ENCODE assay signal across 11 cellular contexts in genomic region chr19:49912965-49913685, GRCh38. TPM values are rescaled to one million over a fixed set of nuclear protein-coding genes. Genes with fewer than 3 reads are reported as not detected.
DNase-seq lines count a peak whose midpoint lies in the region; ATAC-seq, FAIRE-seq and TF ChIP-seq lines count a peak whose summit lies in the region.
"Had no signal": no experiment of that assay in that cellular context is flagged by ENCODE, and none has a peak within 500 bp of the region (broad histone marks: within the 10 kb centered on the region; RNA-seq: fewer than 3 reads in every experiment).

No MANE protein-coding gene starts in this region.

- in situ Hi-C loops in HepG2 (cut with HindIII; ENCODE audit: extremely low pct_ligation_motif_present, low pct_unique_long_range_greater_than_20kb) = no loop called here

- ATAC-seq in HepG2 = peak; percentile 75
- ATAC-seq in right lobe of liver = no peak
- peak; percentile 63 for ATAC-seq in left lung
- no peak for ATAC-seq in HG03025 (IDR thresholded peaks at IDR 0.05; ENCODE audit: low FRiP score, unreplicated experiment)
- ATAC-seq in sciatic nerve = no peak

- no TSS peak for BruUV-seq in HepG2 (replicated peaks; lab: Mats Ljungman, UMichigan)

- H2AFZ ChIP-seq in HepG2 (ENCODE audit: low read length) = no peak overlapping the region

- peak; percentile 30 for FAIRE-seq in HepG2 (lab: Jason Lieb, UNC)

- H3K4me1 ChIP-seq in HepG2 (ENCODE audit: insufficient read depth, low read length) = peaks cover 24% of the 10 kb centered on the region
- peaks cover 0 to 28% (median 10%) of the 10 kb centered on the region in 4 donors for H3K4me1 ChIP-seq in right lobe of liver
- H3K4me1 ChIP-seq in left lung = peaks cover 4 to 50% of the 10 kb centered on the region in 2 donors
- H3K4me1 ChIP-seq in suprapubic skin = no peaks in the 10 kb centered on the region

- TF ChIP-seq POLR2A in HepG2 (IDR thresholded peaks at IDR 0.05; ENCODE audit: insufficient read depth in 1 of 2, low read depth in 2 of 2, low read length in 2 of 2) (peak in 1 of 2 experiments; percentile 27; a peak in 1 of 4 replicates), right lobe of liver (IDR thresholded peaks at IDR 0.05) (no peak), suprapubic skin (IDR thresholded peaks at IDR 0.05) (no peak)

- peaks cover 59% of the 10 kb centered on the region for H3K4me1 Mint-ChIP-seq in activated T-helper 1 cell treated with anti-CD3 and anti-CD28 coated beads, Interleukin-12 subunit alpha, Interleukin-12 subunit beta, Interleukin-2, Interleukin-4 antibody, amounts not matched to agents 30 ng/mL and 10 ng/mL and 1 ng/mL, durations not matched to agents 14 hours and 24 hours and 36 hours (ENCODE audit: low read depth)

- H3K9me3 Mint-ChIP-seq in activated T-helper 1 cell treated with anti-CD3 and anti-CD28 coated beads, Interleukin-12 subunit alpha, Interleukin-12 subunit beta, Interleukin-2, Interleukin-4 antibody, amounts not matched to agents 30 ng/mL and 10 ng/mL and 1 ng/mL, durations not matched to agents 14 hours and 24 hours and 36 hours = no peaks in the 10 kb centered on the region

- TF ChIP-seq RAD21 in HepG2 (CRISPR knock-in tag; IDR thresholded peaks at IDR 0.05) = no peak

- peak overlapping the region; percentile 96 for H3K27ac Mint-ChIP-seq in activated T-helper 1 cell treated with anti-CD3 and anti-CD28 coated beads, Interleukin-12 subunit alpha, Interleukin-12 subunit beta, Interleukin-2, Interleukin-4 antibody, amounts not matched to agents 30 ng/mL and 10 ng/mL and 1 ng/mL, durations not matched to agents 14 hours and 24 hours and 36 hours

- TF ChIP-seq EP300 in HepG2 (IDR thresholded peaks at IDR 0.05; ENCODE audit: low read depth in 2 of 2, low read length in 2 of 2) (no peak), HepG2 (CRISPR knock-in tag; IDR thresholded peaks at IDR 0.05; ENCODE audit: borderline replicate concordance) (no peak), suprapubic skin (IDR thresholded peaks at IDR 0.05) (no peak)

- DNase-seq in HepG2 (ENCODE audit: low spot score) = peak; percentile 44
- DNase-seq in right lobe of liver = no peak
- DNase-seq in activated T-helper 1 cell treated with anti-CD3 and anti-CD28 coated beads, Interleukin-12 subunit alpha, Interleukin-12 subunit beta, Interleukin-2, Interleukin-4 antibody, amounts not matched to agents 30 ng/mL and 10 ng/mL and 1 ng/mL, durations not matched to agents 14 hours and 24 hours and 36 hours (ENCODE audit: low spot score) = no peak
- DNase-seq in left lung = no peak
- DNase-seq in suprapubic skin (ENCODE audit: low spot score in 2 of 2) = no peak
- DNase-seq in NCI-H2081 (lab: John Stamatoyannopoulos, UW) = no peak
- DNase-seq in sciatic nerve (ENCODE audit: low spot score) = no peak
- DNase-seq: activated effector memory CD4-positive, alpha-beta T cell treated with anti-CD3 and anti-CD28 coated beads, Interleukin-2, amount 50 U/mL, for 16 hours; MM.1S; NCI-H345 had no signal

- no peaks in the 10 kb centered on the region for H4K20me1 ChIP-seq in HepG2 (ENCODE audit: insufficient read depth, low read length)

- peak overlapping the region; percentile 18; the same call in 1 of the 2 replicates for H3K4me2 ChIP-seq in HepG2 (ENCODE audit: low read depth, low read length)

- peaks cover 17% of the 10 kb centered on the region for H3K79me2 ChIP-seq in HepG2 (ENCODE audit: insufficient read depth, low read length)

- H3K27ac ChIP-seq in HepG2 (ENCODE audit: extremely low read length, insufficient read depth, low read length) (peak overlapping the region; percentile 57), right lobe of liver (no peak overlapping the region), left lung (no peak overlapping the region), suprapubic skin (no peak overlapping the region)

- peak overlapping the region; percentile 45 for H3K4me3 Mint-ChIP-seq in activated T-helper 1 cell treated with anti-CD3 and anti-CD28 coated beads, Interleukin-12 subunit alpha, Interleukin-12 subunit beta, Interleukin-2, Interleukin-4 antibody, amounts not matched to agents 30 ng/mL and 10 ng/mL and 1 ng/mL, durations not matched to agents 14 hours and 24 hours and 36 hours

- peak overlapping the region; percentile 10; the same call in 1 of the 2 replicates for H3K9ac ChIP-seq in HepG2 (ENCODE audit: insufficient read depth, low read depth, low read length)

- intact Hi-C loops in HepG2 (cut with micrococcal nuclease; ENCODE audit: unreplicated experiment) (no loop called here), right lobe of liver (cut with DNase I) (no loop called here), left lung (cut with DNase I) (no loop called here), sciatic nerve (cut with DNase I) (no loop called here)
- intact Hi-C loops in activated T-helper 1 cell treated with anti-CD3 and anti-CD28 coated beads, Interleukin-12 subunit alpha, Interleukin-12 subunit beta, Interleukin-2, Interleukin-4 antibody, amounts not matched to agents 30 ng/mL and 10 ng/mL and 1 ng/mL, durations not matched to agents 14 hours and 24 hours and 36 hours (cut with micrococcal nuclease) = no loop called here

- 90% methylated on average over 12 of the region's 21 CpGs for WGBS in HepG2 (ENCODE audit: low lambda C conversion rate)
- WGBS in right lobe of liver (ENCODE audit: insufficient coverage, low coverage, low lambda C conversion rate, missing lambda C conversion rate) = 69% methylated on average over 10 of the region's 21 CpGs
- WGBS in suprapubic skin = 88% methylated on average over 21 of the region's 21 CpGs

- H3K36me3 Mint-ChIP-seq in activated T-helper 1 cell treated with anti-CD3 and anti-CD28 coated beads, Interleukin-12 subunit alpha, Interleukin-12 subunit beta, Interleukin-2, Interleukin-4 antibody, amounts not matched to agents 30 ng/mL and 10 ng/mL and 1 ng/mL, durations not matched to agents 14 hours and 24 hours and 36 hours (ENCODE audit: low read depth) = peaks cover 54% of the 10 kb centered on the region

- POLR2A ChIA-PET in HepG2 (lab: Yijun Ruan, JAX) = interaction anchor here (2.5 kb wide), 1 partner anchor 17 kb away, joined by 17 read pairs; the partner anchor contains the start of genes ATF5 and NUP62

- no peaks in the 10 kb centered on the region for H3K9me3 ChIP-seq in HepG2 (ENCODE audit: low read length)
- H3K9me3 ChIP-seq in right lobe of liver = no peaks in the 10 kb centered on the region
- H3K9me3 ChIP-seq in left lung = no peaks in the 10 kb centered on the region
- H3K9me3 ChIP-seq in suprapubic skin = no peaks in the 10 kb centered on the region

- H3K4me3 ChIP-seq in HepG2 (replicated peaks in 1 of 3; ENCODE audit: insufficient read depth in 1 of 3, low read depth in 2 of 3, low read length in 3 of 3) (no peak overlapping the region), right lobe of liver (no peak overlapping the region), left lung (no peak overlapping the region), suprapubic skin (no peak overlapping the region)

- CTCF ChIA-PET in HepG2 (lab: Yijun Ruan, JAX; ENCODE audit: low intra/inter-chr PET ratio, low total read pairs) = interaction anchor here (1.2 kb wide), 1 partner anchor 71 kb away, joined by 4 read pairs; no protein-coding TSS in a partner anchor

- peaks cover 26 to 45% of the 10 kb centered on the region in 2 experiments for H3K36me3 ChIP-seq in HepG2 (replicated peaks in 1 of 2; ENCODE audit: control insufficient read depth in 1 of 2, insufficient read depth in 2 of 2, low read length in 2 of 2)
- H3K36me3 ChIP-seq in right lobe of liver = peaks cover 0 to 15% (median 2%) of the 10 kb centered on the region in 4 donors
- peaks cover 0 to 85% of the 10 kb centered on the region in 2 donors for H3K36me3 ChIP-seq in left lung
- H3K36me3 ChIP-seq in suprapubic skin = peaks cover 58% of the 10 kb centered on the region

- H3K27me3 ChIP-seq in HepG2 (ENCODE audit: control insufficient read depth in 1 of 2, insufficient read depth in 2 of 2, low read length in 2 of 2) (no peaks in the 10 kb centered on the region), right lobe of liver (no peaks in the 10 kb centered on the region), left lung (no peaks in the 10 kb centered on the region), suprapubic skin (no peaks in the 10 kb centered on the region)

- TF ChIP-seq CTCF in HepG2 (CRISPR knock-in tag; IDR thresholded peaks at IDR 0.05) (peak; percentile 61), right lobe of liver (IDR thresholded peaks at IDR 0.05) (peak in 1 of 4 donors; percentile 11), left lung (IDR thresholded peaks at IDR 0.05) (no peak), suprapubic skin (IDR thresholded peaks at IDR 0.05) (no peak)

- no peaks in the 10 kb centered on the region for H3K27me3 Mint-ChIP-seq in activated T-helper 1 cell treated with anti-CD3 and anti-CD28 coated beads, Interleukin-12 subunit alpha, Interleukin-12 subunit beta, Interleukin-2, Interleukin-4 antibody, amounts not matched to agents 30 ng/mL and 10 ng/mL and 1 ng/mL, durations not matched to agents 14 hours and 24 hours and 36 hours (ENCODE audit: insufficient read depth)

RNA-seq across cellular contexts. Expression of gene ATF5, which starts 15.9 kb away (rescaled TPM):
- total RNA-seq in HepG2 (2016; rRNA removed; fragmentation: Illumina TruSeq; extraction: Trizol) = 9.7 and 10.3 TPM in 2 replicates
- 6.1 and 6.2 TPM in 2 replicates for total RNA-seq in HepG2 (2016; cell fraction: cytosol; rRNA removed; fragmentation: Illumina TruSeq; extraction: Trizol; ENCODE audit: low read depth)
- total RNA-seq in HepG2 (2016; cell fraction: insoluble cytoplasmic fraction; rRNA removed; fragmentation: Illumina TruSeq; extraction: Trizol) = 7.9 and 10.5 TPM in 2 replicates
- 12.6 and 12.7 TPM in 2 replicates for total RNA-seq in HepG2 (2016; cell fraction: membrane; rRNA removed; fragmentation: Illumina TruSeq; extraction: Trizol)
- total RNA-seq in HepG2 (2016; cell fraction: nucleus; rRNA removed; fragmentation: Illumina TruSeq; extraction: Trizol) = 4.6 and 7.3 TPM in 2 replicates
- 4.9 and 5.2 TPM in 2 replicates for polyA plus RNA-seq in HepG2 (2011; rRNA removed)
- 2.7 and 3.7 TPM in 2 replicates for polyA plus RNA-seq in HepG2 (2011; cell fraction: cytosol; rRNA removed)
- polyA plus RNA-seq in HepG2 (2011; cell fraction: nucleus; rRNA removed) = 10.1 and 14.5 TPM in 2 replicates
- polyA plus RNA-seq in HepG2 (2012) = 9.9 and 10.1 TPM in 2 replicates
- 16.0 and 17.0 TPM in 2 replicates for polyA plus RNA-seq in HepG2 (2016; cell fraction: cytosol; fragmentation: Illumina TruSeq; extraction: Trizol; ENCODE audit: low read depth)
- 24.8 and 28.5 TPM in 2 replicates for polyA plus RNA-seq in HepG2 (2016; cell fraction: insoluble cytoplasmic fraction; fragmentation: Illumina TruSeq; extraction: Trizol; ENCODE audit: low read depth)
- 25.8 and 30.2 TPM in 2 replicates for polyA plus RNA-seq in HepG2 (2016; cell fraction: membrane; fragmentation: Illumina TruSeq; extraction: Trizol; ENCODE audit: low read depth)
- polyA plus RNA-seq in HepG2 (2016; cell fraction: nucleus; fragmentation: Illumina TruSeq; extraction: Trizol; ENCODE audit: insufficient read depth, low read depth) = 25.5 and 26.1 TPM in 2 replicates
- polyA minus RNA-seq in HepG2 (2011; rRNA and poly(A)+ RNA removed; ENCODE audit: low replicate concordance) = 3.5 and 5.9 TPM in 2 replicates
- 2.2 and 2.5 TPM in 2 replicates for polyA minus RNA-seq in HepG2 (2011; cell fraction: cytosol; rRNA and poly(A)+ RNA removed)
- polyA minus RNA-seq in HepG2 (2011; cell fraction: nucleus; rRNA and poly(A)+ RNA removed) = 3.1 and 3.4 TPM in 2 replicates
- 1,000 to 10,000 TPM in 1 of 6 experiments, 100 to 1,000 TPM in 5; 475 to 1,724 (median 619) TPM for total RNA-seq in right lobe of liver
- total RNA-seq in activated T-helper 1 cell treated with anti-CD3 and anti-CD28 coated beads, Interleukin-12 subunit alpha, Interleukin-12 subunit beta, Interleukin-2, Interleukin-4 antibody, amounts not matched to agents 30 ng/mL and 10 ng/mL and 1 ng/mL, durations not matched to agents 14 hours and 24 hours and 36 hours = 50.7 and 52.0 TPM in 2 replicates
- 10 to 100 TPM; 17.4 to 25.0 TPM for total RNA-seq in left lung
- total RNA-seq in suprapubic skin = 1 to 10 TPM; 4.5 to 9.1 (median 6.7) TPM
- 26.0 TPM for total RNA-seq in sciatic nerve

RNA-seq across cellular contexts. Expression of gene NUP62, which starts 16.2 kb away (rescaled TPM):
- 41.5 and 42.1 TPM in 2 replicates for total RNA-seq in HepG2 (2016; rRNA removed; fragmentation: Illumina TruSeq; extraction: Trizol)
- total RNA-seq in HepG2 (2016; cell fraction: cytosol; rRNA removed; fragmentation: Illumina TruSeq; extraction: Trizol; ENCODE audit: low read depth) = 8.4 TPM in 2 replicates
- total RNA-seq in HepG2 (2016; cell fraction: insoluble cytoplasmic fraction; rRNA removed; fragmentation: Illumina TruSeq; extraction: Trizol) = 36.6 and 41.1 TPM in 2 replicates
- total RNA-seq in HepG2 (2016; cell fraction: membrane; rRNA removed; fragmentation: Illumina TruSeq; extraction: Trizol) = 28.0 TPM in 2 replicates
- total RNA-seq in HepG2 (2016; cell fraction: nucleus; rRNA removed; fragmentation: Illumina TruSeq; extraction: Trizol) = 19.5 and 21.5 TPM in 2 replicates
- 15.4 and 16.5 TPM in 2 replicates for polyA plus RNA-seq in HepG2 (2011; rRNA removed)
- polyA plus RNA-seq in HepG2 (2011; cell fraction: cytosol; rRNA removed) = 9.8 and 11.5 TPM in 2 replicates
- 18.0 and 18.7 TPM in 2 replicates for polyA plus RNA-seq in HepG2 (2011; cell fraction: nucleus; rRNA removed)
- polyA plus RNA-seq in HepG2 (2012) = 24.2 and 25.4 TPM in 2 replicates
- polyA plus RNA-seq in HepG2 (2016; cell fraction: cytosol; fragmentation: Illumina TruSeq; extraction: Trizol; ENCODE audit: low read depth) = 4.2 and 4.3 TPM in 2 replicates
- 40.3 and 48.5 TPM in 2 replicates for polyA plus RNA-seq in HepG2 (2016; cell fraction: insoluble cytoplasmic fraction; fragmentation: Illumina TruSeq; extraction: Trizol; ENCODE audit: low read depth)
- 12.2 and 12.4 TPM in 2 replicates for polyA plus RNA-seq in HepG2 (2016; cell fraction: membrane; fragmentation: Illumina TruSeq; extraction: Trizol; ENCODE audit: low read depth)
- polyA plus RNA-seq in HepG2 (2016; cell fraction: nucleus; fragmentation: Illumina TruSeq; extraction: Trizol; ENCODE audit: insufficient read depth, low read depth) = 48.6 and 52.6 TPM in 2 replicates
- polyA minus RNA-seq in HepG2 (2011; rRNA and poly(A)+ RNA removed; ENCODE audit: low replicate concordance) = 14.5 and 30.4 TPM in 2 replicates
- 9.9 and 10.3 TPM in 2 replicates for polyA minus RNA-seq in HepG2 (2011; cell fraction: cytosol; rRNA and poly(A)+ RNA removed)
- 7.8 and 8.9 TPM in 2 replicates for polyA minus RNA-seq in HepG2 (2011; cell fraction: nucleus; rRNA and poly(A)+ RNA removed)
- 10 to 100 TPM in 5 of 6 experiments, 1 to 10 TPM in 1; 9.3 to 55.5 (median 32.6) TPM for total RNA-seq in right lobe of liver
- 231 and 238 TPM in 2 replicates for total RNA-seq in activated T-helper 1 cell treated with anti-CD3 and anti-CD28 coated beads, Interleukin-12 subunit alpha, Interleukin-12 subunit beta, Interleukin-2, Interleukin-4 antibody, amounts not matched to agents 30 ng/mL and 10 ng/mL and 1 ng/mL, durations not matched to agents 14 hours and 24 hours and 36 hours
- total RNA-seq in left lung = 10 to 100 TPM; 39.2 to 61.8 TPM
- total RNA-seq in suprapubic skin = 10 to 100 TPM; 40.3 to 46.2 (median 44.6) TPM
- total RNA-seq in sciatic nerve = 37.4 TPM

RNA-seq across cellular contexts. Expression of gene IL4I1, which starts 16.4 kb away (rescaled TPM):
- total RNA-seq in HepG2 (2016; rRNA removed; fragmentation: Illumina TruSeq; extraction: Trizol) (not detected in 2 replicates), right lobe of liver (1 to 10 TPM in 2 of 6 experiments, under 1 TPM in 1, not detected in 3; 0.56 to 4.2 (median 1.0) TPM), left lung (1 to 10 TPM; 2.4 to 6.5 TPM), suprapubic skin (under 1 TPM in 1 of 4 donors, not detected in 3; 0.89 TPM), sciatic nerve (4.6 TPM)
- total RNA-seq in HepG2 (2016; cell fraction: cytosol; rRNA removed; fragmentation: Illumina TruSeq; extraction: Trizol; ENCODE audit: low read depth) = not detected in 2 replicates
- total RNA-seq in HepG2 (2016; cell fraction: insoluble cytoplasmic fraction; rRNA removed; fragmentation: Illumina TruSeq; extraction: Trizol) = 0.18 and 0.30 TPM in 2 replicates
- not detected in 2 replicates for total RNA-seq in HepG2 (2016; cell fraction: membrane; rRNA removed; fragmentation: Illumina TruSeq; extraction: Trizol)
- total RNA-seq in HepG2 (2016; cell fraction: nucleus; rRNA removed; fragmentation: Illumina TruSeq; extraction: Trizol) = not detected in 2 replicates
- not detected in 2 replicates for polyA plus RNA-seq in HepG2 (2011; rRNA removed)
- polyA plus RNA-seq in HepG2 (2011; cell fraction: cytosol; rRNA removed) = 0.08 TPM in 1 of 2 replicates, not detected in the other
- 0.16 and 0.28 TPM in 2 replicates for polyA plus RNA-seq in HepG2 (2011; cell fraction: nucleus; rRNA removed)
- polyA plus RNA-seq in HepG2 (2012) = 0.50 TPM in 1 of 2 replicates, not detected in the other
- 0.29 TPM in 1 of 2 replicates, not detected in the other for polyA plus RNA-seq in HepG2 (2016; cell fraction: cytosol; fragmentation: Illumina TruSeq; extraction: Trizol; ENCODE audit: low read depth)
- not detected in 2 replicates for polyA plus RNA-seq in HepG2 (2016; cell fraction: insoluble cytoplasmic fraction; fragmentation: Illumina TruSeq; extraction: Trizol; ENCODE audit: low read depth)
- polyA plus RNA-seq in HepG2 (2016; cell fraction: membrane; fragmentation: Illumina TruSeq; extraction: Trizol; ENCODE audit: low read depth) = not detected in 2 replicates
- not detected in 2 replicates for polyA plus RNA-seq in HepG2 (2016; cell fraction: nucleus; fragmentation: Illumina TruSeq; extraction: Trizol; ENCODE audit: insufficient read depth, low read depth)
- 0.09 TPM in 1 of 2 replicates, not detected in the other for polyA minus RNA-seq in HepG2 (2011; rRNA and poly(A)+ RNA removed; ENCODE audit: low replicate concordance)
- not detected in 2 replicates for polyA minus RNA-seq in HepG2 (2011; cell fraction: cytosol; rRNA and poly(A)+ RNA removed)
- not detected in 2 replicates for polyA minus RNA-seq in HepG2 (2011; cell fraction: nucleus; rRNA and poly(A)+ RNA removed)
- total RNA-seq in activated T-helper 1 cell treated with anti-CD3 and anti-CD28 coated beads, Interleukin-12 subunit alpha, Interleukin-12 subunit beta, Interleukin-2, Interleukin-4 antibody, amounts not matched to agents 30 ng/mL and 10 ng/mL and 1 ng/mL, durations not matched to agents 14 hours and 24 hours and 36 hours = 50.0 and 51.5 TPM in 2 replicates

RNA-seq across cellular contexts. Expression of gene TBC1D17, which starts 35.6 kb away (rescaled TPM):
- total RNA-seq in HepG2 (2016; rRNA removed; fragmentation: Illumina TruSeq; extraction: Trizol) (3.6 and 9.7 TPM in 2 replicates), right lobe of liver (10 to 100 TPM; 12.6 to 38.1 (median 27.8) TPM), left lung (10 to 100 TPM; 35.2 to 43.3 TPM), suprapubic skin (10 to 100 TPM; 40.5 to 93.4 (median 59.4) TPM), sciatic nerve (64.8 TPM)
- 3.6 and 4.6 TPM in 2 replicates for total RNA-seq in HepG2 (2016; cell fraction: cytosol; rRNA removed; fragmentation: Illumina TruSeq; extraction: Trizol; ENCODE audit: low read depth)
- total RNA-seq in HepG2 (2016; cell fraction: insoluble cytoplasmic fraction; rRNA removed; fragmentation: Illumina TruSeq; extraction: Trizol) = 4.5 and 10.0 TPM in 2 replicates
- total RNA-seq in HepG2 (2016; cell fraction: membrane; rRNA removed; fragmentation: Illumina TruSeq; extraction: Trizol) = 7.6 and 8.5 TPM in 2 replicates
- total RNA-seq in HepG2 (2016; cell fraction: nucleus; rRNA removed; fragmentation: Illumina TruSeq; extraction: Trizol) = 8.6 and 13.7 TPM in 2 replicates
- 16.9 and 21.6 TPM in 2 replicates for polyA plus RNA-seq in HepG2 (2011; rRNA removed)
- polyA plus RNA-seq in HepG2 (2011; cell fraction: cytosol; rRNA removed) = 7.9 and 12.0 TPM in 2 replicates
- polyA plus RNA-seq in HepG2 (2011; cell fraction: nucleus; rRNA removed) = 83.8 and 108 TPM in 2 replicates
- polyA plus RNA-seq in HepG2 (2012) = 19.0 and 23.3 TPM in 2 replicates
- polyA plus RNA-seq in HepG2 (2016; cell fraction: cytosol; fragmentation: Illumina TruSeq; extraction: Trizol; ENCODE audit: low read depth) = 4.7 and 5.1 TPM in 2 replicates
- 10.7 and 15.1 TPM in 2 replicates for polyA plus RNA-seq in HepG2 (2016; cell fraction: insoluble cytoplasmic fraction; fragmentation: Illumina TruSeq; extraction: Trizol; ENCODE audit: low read depth)
- polyA plus RNA-seq in HepG2 (2016; cell fraction: membrane; fragmentation: Illumina TruSeq; extraction: Trizol; ENCODE audit: low read depth) = 9.3 and 10.8 TPM in 2 replicates
- 45.7 and 46.6 TPM in 2 replicates for polyA plus RNA-seq in HepG2 (2016; cell fraction: nucleus; fragmentation: Illumina TruSeq; extraction: Trizol; ENCODE audit: insufficient read depth, low read depth)
- 14.8 and 17.4 TPM in 2 replicates for polyA minus RNA-seq in HepG2 (2011; rRNA and poly(A)+ RNA removed; ENCODE audit: low replicate concordance)
- 9.8 and 11.2 TPM in 2 replicates for polyA minus RNA-seq in HepG2 (2011; cell fraction: cytosol; rRNA and poly(A)+ RNA removed)
- 16.0 and 24.2 TPM in 2 replicates for polyA minus RNA-seq in HepG2 (2011; cell fraction: nucleus; rRNA and poly(A)+ RNA removed)
- 38.7 and 41.8 TPM in 2 replicates for total RNA-seq in activated T-helper 1 cell treated with anti-CD3 and anti-CD28 coated beads, Interleukin-12 subunit alpha, Interleukin-12 subunit beta, Interleukin-2, Interleukin-4 antibody, amounts not matched to agents 30 ng/mL and 10 ng/mL and 1 ng/mL, durations not matched to agents 14 hours and 24 hours and 36 hours

RNA-seq across cellular contexts. Expression of gene AKT1S1, which starts 36.0 kb away (rescaled TPM):
- total RNA-seq in HepG2 (2016; rRNA removed; fragmentation: Illumina TruSeq; extraction: Trizol) = 10.9 and 13.5 TPM in 2 replicates
- 6.3 and 7.3 TPM in 2 replicates for total RNA-seq in HepG2 (2016; cell fraction: cytosol; rRNA removed; fragmentation: Illumina TruSeq; extraction: Trizol; ENCODE audit: low read depth)
- total RNA-seq in HepG2 (2016; cell fraction: insoluble cytoplasmic fraction; rRNA removed; fragmentation: Illumina TruSeq; extraction: Trizol) = 10.3 and 14.9 TPM in 2 replicates
- 14.8 and 16.5 TPM in 2 replicates for total RNA-seq in HepG2 (2016; cell fraction: membrane; rRNA removed; fragmentation: Illumina TruSeq; extraction: Trizol)
- total RNA-seq in HepG2 (2016; cell fraction: nucleus; rRNA removed; fragmentation: Illumina TruSeq; extraction: Trizol) = 12.4 and 13.6 TPM in 2 replicates
- polyA plus RNA-seq in HepG2 (2011; rRNA removed) = 27.8 and 30.0 TPM in 2 replicates
- 29.0 and 32.7 TPM in 2 replicates for polyA plus RNA-seq in HepG2 (2011; cell fraction: cytosol; rRNA removed)
- polyA plus RNA-seq in HepG2 (2011; cell fraction: nucleus; rRNA removed) = 56.2 and 76.4 TPM in 2 replicates
- polyA plus RNA-seq in HepG2 (2012) = 19.5 and 19.7 TPM in 2 replicates
- polyA plus RNA-seq in HepG2 (2016; cell fraction: cytosol; fragmentation: Illumina TruSeq; extraction: Trizol; ENCODE audit: low read depth) = 22.7 and 24.3 TPM in 2 replicates
- 43.5 and 52.7 TPM in 2 replicates for polyA plus RNA-seq in HepG2 (2016; cell fraction: insoluble cytoplasmic fraction; fragmentation: Illumina TruSeq; extraction: Trizol; ENCODE audit: low read depth)
- 46.7 and 51.1 TPM in 2 replicates for polyA plus RNA-seq in HepG2 (2016; cell fraction: membrane; fragmentation: Illumina TruSeq; extraction: Trizol; ENCODE audit: low read depth)
- polyA plus RNA-seq in HepG2 (2016; cell fraction: nucleus; fragmentation: Illumina TruSeq; extraction: Trizol; ENCODE audit: insufficient read depth, low read depth) = 55.9 and 59.4 TPM in 2 replicates
- 25.3 and 37.7 TPM in 2 replicates for polyA minus RNA-seq in HepG2 (2011; rRNA and poly(A)+ RNA removed; ENCODE audit: low replicate concordance)
- 13.0 and 14.0 TPM in 2 replicates for polyA minus RNA-seq in HepG2 (2011; cell fraction: cytosol; rRNA and poly(A)+ RNA removed)
- polyA minus RNA-seq in HepG2 (2011; cell fraction: nucleus; rRNA and poly(A)+ RNA removed) = 21.9 and 22.5 TPM in 2 replicates
- total RNA-seq in right lobe of liver = 10 to 100 TPM; 18.2 to 27.0 (median 22.4) TPM
- 32.1 and 32.2 TPM in 2 replicates for total RNA-seq in activated T-helper 1 cell treated with anti-CD3 and anti-CD28 coated beads, Interleukin-12 subunit alpha, Interleukin-12 subunit beta, Interleukin-2, Interleukin-4 antibody, amounts not matched to agents 30 ng/mL and 10 ng/mL and 1 ng/mL, durations not matched to agents 14 hours and 24 hours and 36 hours
- total RNA-seq in left lung = 10 to 100 TPM; 33.8 to 39.3 TPM
- total RNA-seq in suprapubic skin = 10 to 100 TPM; 19.3 to 25.1 (median 20.0) TPM
- 36.6 TPM for total RNA-seq in sciatic nerve

Comparison
In these comparisons a context has a peak if more than half of its experiments do, and no peak if none do; other contexts are left out.
1. ATAC-seq: peak in HepG2 (single experiment) and left lung (single experiment); none in right lobe of liver (0 of 4), HG03025 (single experiment) and sciatic nerve (single experiment).